ENCODE assay signal across 7 cellular contexts in the genomic region with DNA sequence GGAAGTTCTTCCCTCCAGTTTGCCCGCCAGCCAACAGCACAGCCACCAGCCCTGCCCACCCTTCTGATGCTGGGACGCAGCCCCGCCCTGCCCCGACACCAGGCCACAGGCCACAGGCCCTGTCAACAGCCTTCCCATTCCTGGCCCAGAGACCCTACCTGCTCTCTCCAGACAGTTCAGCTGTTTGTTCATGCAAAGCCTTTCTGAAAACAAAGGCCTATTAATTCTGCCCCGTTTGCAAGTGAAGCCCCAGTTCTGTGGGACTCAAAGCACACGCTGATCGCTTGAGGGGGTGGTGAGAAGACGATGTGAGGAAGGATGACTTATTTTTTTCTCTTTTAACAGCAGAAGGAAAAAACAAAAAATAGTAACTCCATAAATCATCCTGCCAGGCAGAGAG. TPM values are rescaled to one million over a fixed set of nuclear protein-coding genes. Genes with fewer than 3 reads are reported as not detected.
"Had no signal": no experiment of that assay in that cellular context is flagged by ENCODE, and none has a peak within 500 bp of the region (broad histone marks: within the 10 kb centered on the region; RNA-seq: fewer than 3 reads in every experiment).

No MANE protein-coding gene starts in this region.

- ATAC-seq: stimulated activated naive B cell treated with anti-CD40 and anti-IgM and Interleukin-4, amounts not matched to agents 10 μg/mL and 1 μg/mL and 100 μg/mL, for 72 hours had no signal

- H3K4me1 ChIP-seq: ascending aorta, parathyroid adenoma had no signal

- H3K27ac ChIP-seq: ascending aorta, parathyroid adenoma had no signal

- H3K4me3 ChIP-seq: ascending aorta had no signal

- H3K36me3 ChIP-seq: ascending aorta had no signal

- H3K9me3 ChIP-seq: ascending aorta had no signal

- H3K27me3 ChIP-seq: ascending aorta had no signal

- DNase-seq: activated CD4-positive, alpha-beta T cell treated with anti-CD3 and anti-CD28 coated beads, Interleukin-2, amount 10 ng/mL, durations not matched to agents 7 days and 5 days; activated CD8-positive, alpha-beta memory T cell treated with anti-CD3 and anti-CD28 coated beads, Interleukin-2, amount 50 U/mL, for 48 hours; activated gamma-delta T cell treated with Interleukin-2 at 50 U/mL for 16 hours; kidney glomerular epithelial cell; stimulated activated naive B cell treated with anti-CD40 and anti-IgM and Interleukin-4, amounts not matched to agents 10 μg/mL and 1 μg/mL and 100 μg/mL, for 72 hours had no signal

RNA-seq across cellular contexts. Expression of a gene that starts 55.4 kb away (rescaled TPM):
- total RNA-seq: activated CD4-positive, alpha-beta T cell treated with anti-CD3 and anti-CD28 coated beads, Interleukin-2, amount 10 ng/mL, durations not matched to agents 7 days and 5 days; ascending aorta had no signal
